ENCODE assay signal across 8 cellular contexts in the genomic region with DNA sequence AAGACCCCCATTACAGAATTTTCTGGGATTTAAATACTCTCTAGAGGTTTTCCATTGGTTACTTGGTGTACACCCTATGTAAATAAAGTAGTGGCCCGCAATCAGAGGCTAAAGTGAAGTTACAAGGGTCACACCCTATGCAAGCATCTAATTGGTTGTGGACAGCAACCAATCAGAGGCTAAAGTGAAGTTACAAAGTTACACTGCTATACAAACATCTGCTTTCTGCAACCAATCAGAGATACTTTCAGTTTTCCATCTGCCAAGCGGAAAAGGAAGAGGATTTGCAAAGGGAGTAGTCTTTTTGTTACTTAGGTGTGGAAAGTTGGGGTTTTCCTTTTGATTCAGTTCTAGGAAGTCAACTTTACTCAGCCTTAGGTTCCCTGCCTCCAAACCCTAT. TPM values are rescaled to one million over a fixed set of nuclear protein-coding genes. Genes with fewer than 3 reads are reported as not detected.
DNase-seq lines count a peak whose midpoint lies in the region; ATAC-seq and TF ChIP-seq lines count a peak whose summit lies in the region.

No MANE protein-coding gene starts in this region.

- POLR2A ChIA-PET in HCT116 (lab: Charles Lee), result no interaction called here
- POLR2A ChIA-PET in HEK293T (lab: Yijun Ruan, JAX), result no interaction called here

- DNase-seq in A172 (ENCODE audit: low spot score), result peak; percentile 71
- DNase-seq in HCT116 (ENCODE audit: low read depth, low spot score), result peak; percentile 26
- DNase-seq in activated naive CD4-positive, alpha-beta T cell treated with anti-CD3 and anti-CD28 coated beads, Interleukin-2, amount 50 U/mL, for 72 hours (ENCODE audit: low spot score in 2 of 2), result peak in 1 of 2 donors; percentile 5
- DNase-seq in left lung, result no peak
- DNase-seq in HEK293T (ENCODE audit: extremely low spot score), result no peak

- peak; percentile 40 for ATAC-seq in HCT116
- peak; percentile 58 to 70 for ATAC-seq in activated naive CD4-positive, alpha-beta T cell treated with anti-CD3 and anti-CD28 coated beads, Interleukin-2, amount 50 U/mL, for 72 hours
- peak; percentile 23 for ATAC-seq in left lung
- no peak for ATAC-seq in GM21390 (IDR thresholded peaks at IDR 0.05; ENCODE audit: unreplicated experiment)
- no peak for ATAC-seq in GM21825 (IDR thresholded peaks at IDR 0.05; ENCODE audit: unreplicated experiment)
- ATAC-seq in GM18907 (IDR thresholded peaks at IDR 0.05; ENCODE audit: unreplicated experiment), result no peak

- peaks cover 30% of the 10 kb centered on the region for H3K79me2 ChIP-seq in HCT116 (ENCODE audit: insufficient read depth, low read length)

- no peaks in the 10 kb centered on the region for H4K20me1 ChIP-seq in HCT116 (ENCODE audit: insufficient read depth)

- no peaks in the 10 kb centered on the region for H3K9me2 ChIP-seq in HCT116 (ENCODE audit: insufficient read depth)

- TF ChIP-seq POLR2A in HCT116 (IDR thresholded peaks at IDR 0.05; ENCODE audit: borderline replicate concordance, extremely low read depth, insufficient read depth, insufficient read length), result no peak

- RAD21 ChIA-PET in HCT116 (lab: Charles Lee; ENCODE audit: low non-redundant PET in 1 of 2, low total read pairs in 2 of 2, uncharacterized antibody in 2 of 2, unreplicated experiment in 2 of 2), result no interaction called here

- H3K36me3 ChIP-seq in HCT116 (ENCODE audit: control insufficient read depth in 1 of 2, insufficient read depth in 2 of 2, low read length in 2 of 2), result no peaks in the 10 kb centered on the region
- H3K36me3 ChIP-seq in left lung, result no peaks in the 10 kb centered on the region

- no peaks in the 10 kb centered on the region for H3K9me3 ChIP-seq in HCT116 (ENCODE audit: control insufficient read depth in 1 of 2, insufficient read depth in 1 of 2, low read depth in 1 of 2, low read length in 2 of 2)
- no peaks in the 10 kb centered on the region for H3K9me3 ChIP-seq in left lung

- H3K27ac ChIP-seq in HCT116 (ENCODE audit: low read depth, low read length), result no peak overlapping the region
- H3K27ac ChIP-seq in left lung, result peak overlapping the region in 1 of 2 donors; percentile 63

- CTCF ChIA-PET in HCT116 (lab: Charles Lee), result no interaction called here
- CTCF ChIA-PET in HEK293T (lab: Yijun Ruan, JAX), result no interaction called here

- H3K27ac Mint-ChIP-seq in activated naive CD4-positive, alpha-beta T cell treated with anti-CD3 and anti-CD28 coated beads, Interleukin-2, amount 50 U/mL, for 72 hours, result peak overlapping the region; percentile 15 to 70

- TF ChIP-seq RAD21 in HCT116 (IDR thresholded peaks at IDR 0.05; ENCODE audit: low read depth), result no peak

- intact Hi-C loops in HCT116 (cut with micrococcal nuclease), result loop anchor here (5.0 kb wide), 1 partner anchor 109 kb away; a partner anchor contains a TSS
- intact Hi-C loops in left lung (cut with DNase I), result no loop called here

- peaks cover 6 to 14% of the 10 kb centered on the region in 2 donors for H3K36me3 Mint-ChIP-seq in activated naive CD4-positive, alpha-beta T cell treated with anti-CD3 and anti-CD28 coated beads, Interleukin-2, amount 50 U/mL, for 72 hours

- H3K9ac ChIP-seq in HCT116 (ENCODE audit: low read length), result no peak overlapping the region

- no peaks in the 10 kb centered on the region for H3K9me3 Mint-ChIP-seq in activated naive CD4-positive, alpha-beta T cell treated with anti-CD3 and anti-CD28 coated beads, Interleukin-2, amount 50 U/mL, for 72 hours

- peak overlapping the region; percentile 54 for H3K4me2 ChIP-seq in HCT116 (ENCODE audit: low read length)

- peaks cover 0 to 18% of the 10 kb centered on the region in 2 experiments; a peak in 1 of 4 replicates for H3K4me1 ChIP-seq in HCT116 (ENCODE audit: control insufficient read depth in 1 of 2, insufficient read depth in 2 of 2, low read length in 2 of 2)
- no peaks in the 10 kb centered on the region for H3K4me1 ChIP-seq in left lung

- H3K27me3 ChIP-seq in HCT116 (ENCODE audit: insufficient read depth, low read length) (no peaks in the 10 kb centered on the region), left lung (no peaks in the 10 kb centered on the region)

- H2AFZ ChIP-seq in HCT116 (ENCODE audit: low read depth, low read length, poor library complexity, severe bottlenecking), result peak overlapping the region; percentile 35

- BruUV-seq in HCT116 (replicated peaks; lab: Mats Ljungman, UMichigan), result no TSS peak

- TF ChIP-seq CTCF in HCT116 (IDR thresholded peaks at IDR 0.05 in 2 of 3, conservative IDR thresholded peaks at IDR 0.05 in 1 of 3; ENCODE audit: borderline replicate concordance in 1 of 3, insufficient read depth in 1 of 3, low read depth in 2 of 3, low read length in 2 of 3) (no peak), left lung (IDR thresholded peaks at IDR 0.05) (no peak)

- H3K4me3 ChIP-seq in HCT116 (replicated peaks in 1 of 2; ENCODE audit: low read depth in 1 of 2, low read length in 2 of 2), result 0 out of 4 replicates have a peak overlapping the region, but pooled peaks have one; percentile 4 to 6
- peak overlapping the region in 1 of 2 donors; percentile 24 for H3K4me3 ChIP-seq in left lung

TF ChIP-seq in HCT116, 20 proteins besides CTCF, POLR2A, EP300 and RAD21 (continues in another document):
- TF ChIP-seq SP1 (IDR thresholded peaks at IDR 0.05; ENCODE audit: low read depth) (no peak), CEBPB (IDR thresholded peaks at IDR 0.05; ENCODE audit: low read depth) (no peak), EGR1 (IDR thresholded peaks at IDR 0.05; ENCODE audit: low read depth) (no peak), FOSL1 (IDR thresholded peaks at IDR 0.05; ENCODE audit: low read depth) (no peak), ZFX (IDR thresholded peaks at IDR 0.05) (no peak), ZNF274 (IDR thresholded peaks at IDR 0.05; ENCODE audit: low read depth, low read length) (no peak), TCF7L2 (IDR thresholded peaks at IDR 0.05; ENCODE audit: borderline replicate concordance, extremely low read depth, insufficient read depth, insufficient read length) (no peak), ELF1 (IDR thresholded peaks at IDR 0.05; ENCODE audit: borderline replicate concordance, low read depth) (no peak), YY1 (IDR thresholded peaks at IDR 0.05; ENCODE audit: extremely low read depth, insufficient replicate concordance, low read depth, low read length) (no peak), SRF (IDR thresholded peaks at IDR 0.05; ENCODE audit: low read depth) (no peak), SIN3A (IDR thresholded peaks at IDR 0.05; ENCODE audit: low read depth) (no peak), EZH2phosphoT487 (IDR thresholded peaks at IDR 0.05; ENCODE audit: borderline replicate concordance) (no peak)
- TF ChIP-seq, protein P1, sequence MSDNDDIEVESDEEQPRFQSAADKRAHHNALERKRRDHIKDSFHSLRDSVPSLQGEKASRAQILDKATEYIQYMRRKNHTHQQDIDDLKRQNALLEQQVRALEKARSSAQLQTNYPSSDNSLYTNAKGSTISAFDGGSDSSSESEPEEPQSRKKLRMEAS (IDR thresholded peaks at IDR 0.05), result no peak
- TF ChIP-seq, protein P2, sequence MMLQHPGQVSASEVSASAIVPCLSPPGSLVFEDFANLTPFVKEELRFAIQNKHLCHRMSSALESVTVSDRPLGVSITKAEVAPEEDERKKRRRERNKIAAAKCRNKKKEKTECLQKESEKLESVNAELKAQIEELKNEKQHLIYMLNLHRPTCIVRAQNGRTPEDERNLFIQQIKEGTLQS (IDR thresholded peaks at IDR 0.05), result no peak

TF ChIP-seq in HEK293T, 16 proteins besides CTCF, POLR2A, EP300 and RAD21:
- no peak for TF ChIP-seq NFRKB (IDR thresholded peaks at IDR 0.05)
- TF ChIP-seq BHLHE40 (IDR thresholded peaks at IDR 0.05; ENCODE audit: borderline replicate concordance), result no peak
- TF ChIP-seq, protein P3, sequence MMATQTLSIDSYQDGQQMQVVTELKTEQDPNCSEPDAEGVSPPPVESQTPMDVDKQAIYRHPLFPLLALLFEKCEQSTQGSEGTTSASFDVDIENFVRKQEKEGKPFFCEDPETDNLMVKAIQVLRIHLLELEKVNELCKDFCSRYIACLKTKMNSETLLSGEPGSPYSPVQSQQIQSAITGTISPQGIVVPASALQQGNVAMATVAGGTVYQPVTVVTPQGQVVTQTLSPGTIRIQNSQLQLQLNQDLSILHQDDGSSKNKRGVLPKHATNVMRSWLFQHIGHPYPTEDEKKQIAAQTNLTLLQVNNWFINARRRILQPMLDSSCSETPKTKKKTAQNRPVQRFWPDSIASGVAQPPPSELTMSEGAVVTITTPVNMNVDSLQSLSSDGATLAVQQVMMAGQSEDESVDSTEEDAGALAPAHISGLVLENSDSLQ (IDR thresholded peaks at IDR 0.05), result no peak
- no peak for TF ChIP-seq LEF1 (IDR thresholded peaks at IDR 0.05; ENCODE audit: borderline replicate concordance)
- TF ChIP-seq FOXK2 (IDR thresholded peaks at IDR 0.05), result no peak
- no peak for TF ChIP-seq L3MBTL2 (conservative IDR thresholded peaks at IDR 0.05)
- TF ChIP-seq HDGF (IDR thresholded peaks at IDR 0.05; ENCODE audit: borderline replicate concordance), result no peak
- no peak for TF ChIP-seq CTBP1 (IDR thresholded peaks at IDR 0.05; ENCODE audit: borderline replicate concordance)
- TF ChIP-seq TARDBP (IDR thresholded peaks at IDR 0.05), result no peak
- TF ChIP-seq SUZ12 (IDR thresholded peaks at IDR 0.05), result no peak
- TF ChIP-seq ZNF384 (IDR thresholded peaks at IDR 0.05), result no peak
- no peak for TF ChIP-seq FOXM1 (IDR thresholded peaks at IDR 0.05; ENCODE audit: borderline replicate concordance)

RNA-seq across cellular contexts. Expression of a gene that starts 2.0 kb away (rescaled TPM):
- 49.1 and 96.9 TPM in 2 replicates for total RNA-seq in A172 (2014; rRNA removed; shearing (Covaris generic))
- total RNA-seq in HCT116 (2021; ENCODE audit: unreplicated experiment) (61.3 TPM), left lung (10 to 100 TPM; 72.0 to 73.4 TPM)
- polyA plus RNA-seq in HCT116 (2012), result 14.3 and 18.5 TPM in 2 replicates
- total RNA-seq in activated naive CD4-positive, alpha-beta T cell treated with anti-CD3 and anti-CD28 coated beads, Interleukin-2, amount 50 U/mL, for 72 hours, result 10 to 100 TPM; 57.6 to 85.6 TPM

Comparison
In these comparisons a context has a peak if more than half of its experiments do, and no peak if none do; other contexts are left out.
1. DNase-seq: peak in A172 (single experiment) and HCT116 (single experiment); none in left lung (0 of 2) and HEK293T (single experiment).
2. ATAC-seq: peak in HCT116 (single experiment), activated naive CD4-positive, alpha-beta T cell treated with anti-CD3 and anti-CD28 coated beads, Interleukin-2, amount 50 U/mL, for 72 hours (2 of 2) and left lung (single experiment); none in GM21390 (single experiment), GM21825 (single experiment) and GM18907 (single experiment).